ENCODE assay signal across 12 cellular contexts in the genomic region with DNA sequence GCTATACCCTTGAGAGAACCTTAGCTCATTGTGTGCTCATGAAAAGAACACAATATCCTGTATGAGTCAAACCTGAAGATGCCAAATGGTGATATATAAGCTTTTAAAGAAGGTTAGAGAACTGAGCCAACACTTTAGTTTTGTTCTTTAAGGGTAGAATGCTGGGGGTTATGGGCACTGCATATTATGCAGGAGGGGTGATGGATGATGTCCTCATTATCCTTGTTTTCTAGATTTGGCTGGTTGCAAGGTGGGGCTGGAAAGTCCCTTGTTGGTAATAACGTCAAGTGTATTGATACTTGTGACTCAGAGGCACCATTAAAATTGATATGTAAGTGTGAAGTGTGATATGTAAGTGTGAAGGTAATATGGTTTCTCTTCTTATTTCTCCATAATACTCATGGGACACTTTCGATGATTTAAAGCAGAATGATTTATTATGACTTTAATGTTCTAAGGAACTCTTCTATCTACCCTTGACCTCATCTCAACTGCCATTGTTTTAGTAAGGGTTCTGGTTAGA.
A peak's percentile ranks its signal among the peaks of the same experiment; 100 is the strongest.
DNase-seq lines count a peak whose midpoint lies in the region; ATAC-seq and TF ChIP-seq lines count a peak whose summit lies in the region.
"Had no signal": no experiment of that assay in that cellular context is flagged by ENCODE, and none has a peak within 500 bp of the region (broad histone marks: within the 10 kb centered on the region; RNA-seq: fewer than 3 reads in every experiment).

No MANE protein-coding gene starts in this region.

- H3K4me3 Mint-ChIP-seq in activated CD4-positive, alpha-beta T cell treated with anti-CD3 and anti-CD28 coated beads, Interleukin-2, amount 10 ng/mL, durations not matched to agents 24 days and 14 days: peak overlapping the region; percentile 27
- no peak overlapping the region for H3K4me3 Mint-ChIP-seq in osteocyte (ENCODE audit: unreplicated experiment)

- intact Hi-C loops in activated CD4-positive, alpha-beta T cell treated with anti-CD3 and anti-CD28 coated beads, Interleukin-2, amount 10 ng/mL, durations not matched to agents 24 days and 14 days (cut with micrococcal nuclease): loop anchor here (1.0 to 5.0 kb wide), 7 partner anchors 41 to 919 kb away; partner anchors contain the start of gene MYLIP

- no peak for TF ChIP-seq CTCF in osteocyte (IDR thresholded peaks at IDR 0.05)

- peaks cover 43% of the 10 kb centered on the region for H3K4me1 Mint-ChIP-seq in activated CD4-positive, alpha-beta T cell treated with anti-CD3 and anti-CD28 coated beads, Interleukin-2, amount 10 ng/mL, durations not matched to agents 24 days and 14 days
- H3K4me1 Mint-ChIP-seq in osteocyte (ENCODE audit: unreplicated experiment): peaks cover 4% of the 10 kb centered on the region

- peaks cover 11% of the 10 kb centered on the region for H3K9me3 Mint-ChIP-seq in activated CD4-positive, alpha-beta T cell treated with anti-CD3 and anti-CD28 coated beads, Interleukin-2, amount 10 ng/mL, durations not matched to agents 24 days and 14 days
- no peaks in the 10 kb centered on the region for H3K9me3 Mint-ChIP-seq in osteocyte (ENCODE audit: unreplicated experiment)

- ATAC-seq in HG02588 (IDR thresholded peaks at IDR 0.05; ENCODE audit: unreplicated experiment) (peak; percentile 76), HG03045 (IDR thresholded peaks at IDR 0.05; ENCODE audit: unreplicated experiment) (no peak)
- ATAC-seq: upper lobe of right lung had no signal

- peak overlapping the region; percentile 88 for H3K27ac Mint-ChIP-seq in activated CD4-positive, alpha-beta T cell treated with anti-CD3 and anti-CD28 coated beads, Interleukin-2, amount 10 ng/mL, durations not matched to agents 24 days and 14 days
- no peak overlapping the region for H3K27ac Mint-ChIP-seq in osteocyte (ENCODE audit: unreplicated experiment)

- DNase-seq in activated CD4-positive, alpha-beta T cell treated with anti-CD3 and anti-CD28 coated beads, Interleukin-2, amount 10 ng/mL, durations not matched to agents 24 days and 14 days: peak; percentile 67
- no peak for DNase-seq in activated CD4-positive, alpha-beta T cell treated with anti-CD3 and anti-CD28 coated beads, Interleukin-2, amount 50 U/mL, for 4 hours
- peak; percentile 57 to 63 for DNase-seq in activated T-cell treated with anti-CD3 and anti-CD28 coated beads, Interleukin-2, amount 50 U/mL, for 48 hours
- peak in 2 of 3 experiments; percentile 21 to 26 for DNase-seq in stimulated activated CD4-positive, alpha-beta T cell treated with anti-CD3 and anti-CD28 coated beads, TNF-alpha, amount 100 ng/mL, for 24 hours (ENCODE audit: low read depth in 3 of 3)
- DNase-seq in osteocyte (ENCODE audit: extremely low spot score, unreplicated experiment) (no peak), SW480 (ENCODE audit: low spot score) (no peak)
- DNase-seq: ACHN, KBM-7, NCI-H1930, upper lobe of right lung had no signal

- H3K36me3 Mint-ChIP-seq in activated CD4-positive, alpha-beta T cell treated with anti-CD3 and anti-CD28 coated beads, Interleukin-2, amount 10 ng/mL, durations not matched to agents 24 days and 14 days (ENCODE audit: low read depth): no peaks in the 10 kb centered on the region
- H3K36me3 Mint-ChIP-seq in osteocyte (ENCODE audit: unreplicated experiment): no peaks in the 10 kb centered on the region

- no peaks in the 10 kb centered on the region for H3K27me3 Mint-ChIP-seq in activated CD4-positive, alpha-beta T cell treated with anti-CD3 and anti-CD28 coated beads, Interleukin-2, amount 10 ng/mL, durations not matched to agents 24 days and 14 days
- peaks cover 22% of the 10 kb centered on the region for H3K27me3 Mint-ChIP-seq in osteocyte (ENCODE audit: unreplicated experiment)

Comparison
In these comparisons a context has a peak if more than half of its experiments do, and no peak if none do; other contexts are left out.
1. DNase-seq: peak in activated CD4-positive, alpha-beta T cell treated with anti-CD3 and anti-CD28 coated beads, Interleukin-2, amount 10 ng/mL, durations not matched to agents 24 days and 14 days (single experiment), activated T-cell treated with anti-CD3 and anti-CD28 coated beads, Interleukin-2, amount 50 U/mL, for 48 hours (2 of 2) and stimulated activated CD4-positive, alpha-beta T cell treated with anti-CD3 and anti-CD28 coated beads, TNF-alpha, amount 100 ng/mL, for 24 hours (2 of 3); none in activated CD4-positive, alpha-beta T cell treated with anti-CD3 and anti-CD28 coated beads, Interleukin-2, amount 50 U/mL, for 4 hours (0 of 2), osteocyte (single experiment) and SW480 (single experiment).